ENCODE assay signal across 1 cellular context in genomic region chr17:39270923-39271322, GRCh38.
TF ChIP-seq lines count a peak whose summit lies in the region.

No MANE protein-coding gene starts in this region.

TF ChIP-seq in GM23338, 12 proteins besides CTCF, POLR2A, EP300 and RAD21 (continued from another document):
- TF ChIP-seq EZH2phosphoT487 (IDR thresholded peaks at IDR 0.05; ENCODE audit: unreplicated experiment) (no peak), EZH2 (IDR thresholded peaks at IDR 0.05; ENCODE audit: low read depth, unreplicated experiment) (no peak), ZNF331 (CRISPR knock-in tag; IDR thresholded peaks at IDR 0.05; ENCODE audit: low read depth) (no peak), POLR2AphosphoS5 (IDR thresholded peaks at IDR 0.05; ENCODE audit: low read depth) (no peak), ZNF114 (CRISPR knock-in tag; IDR thresholded peaks at IDR 0.05) (no peak), JUNB (IDR thresholded peaks at IDR 0.05; ENCODE audit: unreplicated experiment) (no peak), CREB1 (CRISPR knock-in tag; IDR thresholded peaks at IDR 0.05; ENCODE audit: low read depth) (no peak), STAT1 (IDR thresholded peaks at IDR 0.05; ENCODE audit: unreplicated experiment) (no peak), ZNF462 (CRISPR knock-in tag; IDR thresholded peaks at IDR 0.05) (no peak)
TF ChIP-seq in GM23338: peak in this region for 0.
